Comparison of ENCODE assay signal across 1 cellular context in the genomic region with DNA sequence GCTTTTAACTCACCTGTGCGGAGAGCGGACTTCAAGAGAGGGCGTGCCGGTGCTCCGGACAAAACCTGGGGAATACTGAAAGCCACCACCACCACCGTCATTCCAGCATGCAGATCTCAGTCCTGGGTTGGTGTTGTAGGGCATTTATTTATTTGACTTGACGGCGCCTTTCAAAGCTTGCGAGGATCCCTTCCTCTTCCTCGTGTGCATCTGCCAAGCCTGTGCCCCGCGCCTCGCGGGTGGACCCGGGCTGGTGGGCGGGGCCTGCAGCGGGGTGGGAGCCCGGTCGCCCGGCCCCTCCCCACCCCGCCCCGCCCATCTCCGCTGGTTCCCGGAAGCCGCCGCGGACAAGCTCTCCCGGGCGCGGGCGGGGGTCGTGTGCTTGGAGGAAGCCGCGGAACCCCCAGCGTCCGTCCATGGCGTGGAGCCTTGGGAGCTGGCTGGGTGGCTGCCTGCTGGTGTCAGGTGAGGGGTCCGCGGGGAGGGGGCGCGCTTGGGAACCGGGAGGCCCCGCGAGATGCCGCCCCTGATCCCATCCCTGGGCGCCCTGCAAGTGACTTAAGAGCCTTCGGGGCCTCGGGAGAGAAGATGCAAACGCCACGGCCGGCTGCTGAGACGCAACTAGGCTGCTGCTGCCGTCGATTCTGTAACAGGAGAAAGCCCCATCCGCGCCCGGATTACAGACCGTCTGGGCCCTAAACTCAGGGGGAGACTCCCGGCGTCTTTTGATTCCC.
TF ChIP-seq lines count a peak whose summit lies in the region.

Gene IL10RB (plus strand): TSS at position 318 of the 734 bp plus-strand sequence. CDS start 99 bp downstream, at position 417.

TF ChIP-seq in K562, 482 proteins besides CTCF, POLR2A, EP300 and RAD21 (continued from another document and continues in another):
- TF ChIP-seq ZBTB11 (CRISPR knock-in tag; IDR thresholded peaks at IDR 0.05) (peak in 1 of 3 experiments; percentile 59; a peak in 2 of 6 replicates), ESRRA (IDR thresholded peaks at IDR 0.05; ENCODE audit: borderline replicate concordance, low read depth) (no peak), HNRNPUL1 (IDR thresholded peaks at IDR 0.05; ENCODE audit: low read length) (no peak), TAF1 (IDR thresholded peaks at IDR 0.05; ENCODE audit: control insufficient read depth, extremely low read depth, insufficient read depth, low read length, severe bottlenecking) (peak; percentile 27), RB1 (IDR thresholded peaks at IDR 0.05; ENCODE audit: low read depth) (peak; percentile 69), SRSF1 (IDR thresholded peaks at IDR 0.05; ENCODE audit: low read depth, low read length) (no peak), RBM22 (IDR thresholded peaks at IDR 0.05; ENCODE audit: low read depth, low read length, poor library complexity, severe bottlenecking) (peak; percentile 75), NCOA4 (IDR thresholded peaks at IDR 0.05; ENCODE audit: partially characterized antibody) (no peak), KDM4B (IDR thresholded peaks at IDR 0.05; ENCODE audit: borderline replicate concordance in 2 of 2, low read depth in 1 of 2) (0 out of 4 replicates have a peak, but pooled peaks of 1 of the 2 experiments have one; percentile 6), ZNF785 (CRISPR knock-in tag; IDR thresholded peaks at IDR 0.05) (no peak), ZNF311 (CRISPR knock-in tag; IDR thresholded peaks at IDR 0.05) (no peak), ETS2 (tag; IDR thresholded peaks at IDR 0.05; ENCODE audit: borderline replicate concordance, poor library complexity, severe bottlenecking) (no peak), SMAD3 (CRISPR knock-in tag; conservative IDR thresholded peaks at IDR 0.05) (no peak), CBX8 (IDR thresholded peaks at IDR 0.05; ENCODE audit: borderline replicate concordance, extremely low read depth, low read depth, low read length, poor library complexity, severe bottlenecking) (no peak), HES1 (IDR thresholded peaks at IDR 0.05; ENCODE audit: low read depth) (no peak), BCL6 (CRISPR knock-in tag; IDR thresholded peaks at IDR 0.05) (no peak), GABPB2 (CRISPR knock-in tag; conservative IDR thresholded peaks at IDR 0.05) (no peak), NUFIP1 (IDR thresholded peaks at IDR 0.05; ENCODE audit: partially characterized antibody) (no peak), ZNF592 (IDR thresholded peaks at IDR 0.05) (no peak), SIRT6 (IDR thresholded peaks at IDR 0.05; ENCODE audit: low read depth, low read length) (no peak), IRF9 (tag; IDR thresholded peaks at IDR 0.05) (no peak), ATF3 (IDR thresholded peaks at IDR 0.05) (no peak), ATF3 (CRISPR knock-in tag; conservative IDR thresholded peaks at IDR 0.05) (no peak), ZNF146 (CRISPR knock-in tag; IDR thresholded peaks at IDR 0.05; ENCODE audit: unreplicated experiment) (no peak), HDAC3 (IDR thresholded peaks at IDR 0.05; ENCODE audit: borderline replicate concordance, partially characterized antibody) (no peak), ZNF274 (IDR thresholded peaks at IDR 0.05; ENCODE audit: borderline replicate concordance, low read depth, low read length) (no peak)
- TF ChIP-seq, protein P1, sequence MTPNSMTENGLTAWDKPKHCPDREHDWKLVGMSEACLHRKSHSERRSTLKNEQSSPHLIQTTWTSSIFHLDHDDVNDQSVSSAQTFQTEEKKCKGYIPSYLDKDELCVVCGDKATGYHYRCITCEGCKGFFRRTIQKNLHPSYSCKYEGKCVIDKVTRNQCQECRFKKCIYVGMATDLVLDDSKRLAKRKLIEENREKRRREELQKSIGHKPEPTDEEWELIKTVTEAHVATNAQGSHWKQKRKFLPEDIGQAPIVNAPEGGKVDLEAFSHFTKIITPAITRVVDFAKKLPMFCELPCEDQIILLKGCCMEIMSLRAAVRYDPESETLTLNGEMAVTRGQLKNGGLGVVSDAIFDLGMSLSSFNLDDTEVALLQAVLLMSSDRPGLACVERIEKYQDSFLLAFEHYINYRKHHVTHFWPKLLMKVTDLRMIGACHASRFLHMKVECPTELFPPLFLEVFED (CRISPR knock-in tag; conservative IDR thresholded peaks at IDR 0.05), result no peak
- TF ChIP-seq, protein P2, sequence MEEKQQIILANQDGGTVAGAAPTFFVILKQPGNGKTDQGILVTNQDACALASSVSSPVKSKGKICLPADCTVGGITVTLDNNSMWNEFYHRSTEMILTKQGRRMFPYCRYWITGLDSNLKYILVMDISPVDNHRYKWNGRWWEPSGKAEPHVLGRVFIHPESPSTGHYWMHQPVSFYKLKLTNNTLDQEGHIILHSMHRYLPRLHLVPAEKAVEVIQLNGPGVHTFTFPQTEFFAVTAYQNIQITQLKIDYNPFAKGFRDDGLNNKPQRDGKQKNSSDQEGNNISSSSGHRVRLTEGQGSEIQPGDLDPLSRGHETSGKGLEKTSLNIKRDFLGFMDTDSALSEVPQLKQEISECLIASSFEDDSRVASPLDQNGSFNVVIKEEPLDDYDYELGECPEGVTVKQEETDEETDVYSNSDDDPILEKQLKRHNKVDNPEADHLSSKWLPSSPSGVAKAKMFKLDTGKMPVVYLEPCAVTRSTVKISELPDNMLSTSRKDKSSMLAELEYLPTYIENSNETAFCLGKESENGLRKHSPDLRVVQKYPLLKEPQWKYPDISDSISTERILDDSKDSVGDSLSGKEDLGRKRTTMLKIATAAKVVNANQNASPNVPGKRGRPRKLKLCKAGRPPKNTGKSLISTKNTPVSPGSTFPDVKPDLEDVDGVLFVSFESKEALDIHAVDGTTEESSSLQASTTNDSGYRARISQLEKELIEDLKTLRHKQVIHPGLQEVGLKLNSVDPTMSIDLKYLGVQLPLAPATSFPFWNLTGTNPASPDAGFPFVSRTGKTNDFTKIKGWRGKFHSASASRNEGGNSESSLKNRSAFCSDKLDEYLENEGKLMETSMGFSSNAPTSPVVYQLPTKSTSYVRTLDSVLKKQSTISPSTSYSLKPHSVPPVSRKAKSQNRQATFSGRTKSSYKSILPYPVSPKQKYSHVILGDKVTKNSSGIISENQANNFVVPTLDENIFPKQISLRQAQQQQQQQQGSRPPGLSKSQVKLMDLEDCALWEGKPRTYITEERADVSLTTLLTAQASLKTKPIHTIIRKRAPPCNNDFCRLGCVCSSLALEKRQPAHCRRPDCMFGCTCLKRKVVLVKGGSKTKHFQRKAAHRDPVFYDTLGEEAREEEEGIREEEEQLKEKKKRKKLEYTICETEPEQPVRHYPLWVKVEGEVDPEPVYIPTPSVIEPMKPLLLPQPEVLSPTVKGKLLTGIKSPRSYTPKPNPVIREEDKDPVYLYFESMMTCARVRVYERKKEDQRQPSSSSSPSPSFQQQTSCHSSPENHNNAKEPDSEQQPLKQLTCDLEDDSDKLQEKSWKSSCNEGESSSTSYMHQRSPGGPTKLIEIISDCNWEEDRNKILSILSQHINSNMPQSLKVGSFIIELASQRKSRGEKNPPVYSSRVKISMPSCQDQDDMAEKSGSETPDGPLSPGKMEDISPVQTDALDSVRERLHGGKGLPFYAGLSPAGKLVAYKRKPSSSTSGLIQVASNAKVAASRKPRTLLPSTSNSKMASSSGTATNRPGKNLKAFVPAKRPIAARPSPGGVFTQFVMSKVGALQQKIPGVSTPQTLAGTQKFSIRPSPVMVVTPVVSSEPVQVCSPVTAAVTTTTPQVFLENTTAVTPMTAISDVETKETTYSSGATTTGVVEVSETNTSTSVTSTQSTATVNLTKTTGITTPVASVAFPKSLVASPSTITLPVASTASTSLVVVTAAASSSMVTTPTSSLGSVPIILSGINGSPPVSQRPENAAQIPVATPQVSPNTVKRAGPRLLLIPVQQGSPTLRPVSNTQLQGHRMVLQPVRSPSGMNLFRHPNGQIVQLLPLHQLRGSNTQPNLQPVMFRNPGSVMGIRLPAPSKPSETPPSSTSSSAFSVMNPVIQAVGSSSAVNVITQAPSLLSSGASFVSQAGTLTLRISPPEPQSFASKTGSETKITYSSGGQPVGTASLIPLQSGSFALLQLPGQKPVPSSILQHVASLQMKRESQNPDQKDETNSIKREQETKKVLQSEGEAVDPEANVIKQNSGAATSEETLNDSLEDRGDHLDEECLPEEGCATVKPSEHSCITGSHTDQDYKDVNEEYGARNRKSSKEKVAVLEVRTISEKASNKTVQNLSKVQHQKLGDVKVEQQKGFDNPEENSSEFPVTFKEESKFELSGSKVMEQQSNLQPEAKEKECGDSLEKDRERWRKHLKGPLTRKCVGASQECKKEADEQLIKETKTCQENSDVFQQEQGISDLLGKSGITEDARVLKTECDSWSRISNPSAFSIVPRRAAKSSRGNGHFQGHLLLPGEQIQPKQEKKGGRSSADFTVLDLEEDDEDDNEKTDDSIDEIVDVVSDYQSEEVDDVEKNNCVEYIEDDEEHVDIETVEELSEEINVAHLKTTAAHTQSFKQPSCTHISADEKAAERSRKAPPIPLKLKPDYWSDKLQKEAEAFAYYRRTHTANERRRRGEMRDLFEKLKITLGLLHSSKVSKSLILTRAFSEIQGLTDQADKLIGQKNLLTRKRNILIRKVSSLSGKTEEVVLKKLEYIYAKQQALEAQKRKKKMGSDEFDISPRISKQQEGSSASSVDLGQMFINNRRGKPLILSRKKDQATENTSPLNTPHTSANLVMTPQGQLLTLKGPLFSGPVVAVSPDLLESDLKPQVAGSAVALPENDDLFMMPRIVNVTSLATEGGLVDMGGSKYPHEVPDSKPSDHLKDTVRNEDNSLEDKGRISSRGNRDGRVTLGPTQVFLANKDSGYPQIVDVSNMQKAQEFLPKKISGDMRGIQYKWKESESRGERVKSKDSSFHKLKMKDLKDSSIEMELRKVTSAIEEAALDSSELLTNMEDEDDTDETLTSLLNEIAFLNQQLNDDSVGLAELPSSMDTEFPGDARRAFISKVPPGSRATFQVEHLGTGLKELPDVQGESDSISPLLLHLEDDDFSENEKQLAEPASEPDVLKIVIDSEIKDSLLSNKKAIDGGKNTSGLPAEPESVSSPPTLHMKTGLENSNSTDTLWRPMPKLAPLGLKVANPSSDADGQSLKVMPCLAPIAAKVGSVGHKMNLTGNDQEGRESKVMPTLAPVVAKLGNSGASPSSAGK (IDR thresholded peaks at IDR 0.05), result no peak
